ENCODE assay signal across 1 cellular context in the genomic region with DNA sequence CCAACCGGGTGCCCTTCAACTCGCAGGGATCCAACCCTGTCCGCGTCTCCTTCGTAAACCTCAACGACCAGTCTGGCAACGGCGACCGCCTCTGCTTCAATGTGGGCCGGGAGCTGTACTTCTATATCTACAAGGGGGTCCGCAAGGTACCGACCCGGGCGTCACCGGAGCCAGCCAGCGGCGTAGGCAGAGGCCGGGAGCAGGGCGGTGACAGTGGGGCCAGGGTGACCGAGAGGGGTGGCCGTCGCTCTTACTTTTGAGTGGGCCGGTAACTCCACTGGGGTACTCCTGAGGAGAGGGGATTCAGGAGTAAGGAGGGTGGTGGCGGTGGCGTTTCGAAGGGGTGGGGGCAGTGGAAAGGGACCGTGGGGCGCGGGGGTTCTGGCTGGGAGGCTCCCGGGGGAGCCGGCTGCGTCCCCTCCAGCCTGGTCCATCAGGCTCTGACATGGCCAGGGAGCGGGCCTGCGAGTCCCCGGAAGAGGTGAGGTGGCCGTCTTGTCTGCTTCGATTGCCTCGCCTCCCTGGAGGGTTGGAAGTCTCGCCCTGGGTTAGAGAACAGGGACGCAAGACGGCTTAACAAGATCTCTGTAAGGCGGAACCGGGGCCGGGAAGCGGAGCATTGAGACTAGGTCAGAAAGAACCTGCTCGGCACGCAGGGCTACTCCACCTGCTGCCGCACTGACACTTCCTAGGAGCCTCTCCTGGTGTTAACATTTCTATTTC.
A peak's percentile ranks its signal among the peaks of the same experiment; 100 is the strongest.
TF ChIP-seq lines count a peak whose summit lies in the region.

No MANE protein-coding gene starts in this region.

TF ChIP-seq in HepG2, 621 proteins besides CTCF, POLR2A, EP300 and RAD21 (continued from another document and continues in another):
- TF ChIP-seq, protein P1, sequence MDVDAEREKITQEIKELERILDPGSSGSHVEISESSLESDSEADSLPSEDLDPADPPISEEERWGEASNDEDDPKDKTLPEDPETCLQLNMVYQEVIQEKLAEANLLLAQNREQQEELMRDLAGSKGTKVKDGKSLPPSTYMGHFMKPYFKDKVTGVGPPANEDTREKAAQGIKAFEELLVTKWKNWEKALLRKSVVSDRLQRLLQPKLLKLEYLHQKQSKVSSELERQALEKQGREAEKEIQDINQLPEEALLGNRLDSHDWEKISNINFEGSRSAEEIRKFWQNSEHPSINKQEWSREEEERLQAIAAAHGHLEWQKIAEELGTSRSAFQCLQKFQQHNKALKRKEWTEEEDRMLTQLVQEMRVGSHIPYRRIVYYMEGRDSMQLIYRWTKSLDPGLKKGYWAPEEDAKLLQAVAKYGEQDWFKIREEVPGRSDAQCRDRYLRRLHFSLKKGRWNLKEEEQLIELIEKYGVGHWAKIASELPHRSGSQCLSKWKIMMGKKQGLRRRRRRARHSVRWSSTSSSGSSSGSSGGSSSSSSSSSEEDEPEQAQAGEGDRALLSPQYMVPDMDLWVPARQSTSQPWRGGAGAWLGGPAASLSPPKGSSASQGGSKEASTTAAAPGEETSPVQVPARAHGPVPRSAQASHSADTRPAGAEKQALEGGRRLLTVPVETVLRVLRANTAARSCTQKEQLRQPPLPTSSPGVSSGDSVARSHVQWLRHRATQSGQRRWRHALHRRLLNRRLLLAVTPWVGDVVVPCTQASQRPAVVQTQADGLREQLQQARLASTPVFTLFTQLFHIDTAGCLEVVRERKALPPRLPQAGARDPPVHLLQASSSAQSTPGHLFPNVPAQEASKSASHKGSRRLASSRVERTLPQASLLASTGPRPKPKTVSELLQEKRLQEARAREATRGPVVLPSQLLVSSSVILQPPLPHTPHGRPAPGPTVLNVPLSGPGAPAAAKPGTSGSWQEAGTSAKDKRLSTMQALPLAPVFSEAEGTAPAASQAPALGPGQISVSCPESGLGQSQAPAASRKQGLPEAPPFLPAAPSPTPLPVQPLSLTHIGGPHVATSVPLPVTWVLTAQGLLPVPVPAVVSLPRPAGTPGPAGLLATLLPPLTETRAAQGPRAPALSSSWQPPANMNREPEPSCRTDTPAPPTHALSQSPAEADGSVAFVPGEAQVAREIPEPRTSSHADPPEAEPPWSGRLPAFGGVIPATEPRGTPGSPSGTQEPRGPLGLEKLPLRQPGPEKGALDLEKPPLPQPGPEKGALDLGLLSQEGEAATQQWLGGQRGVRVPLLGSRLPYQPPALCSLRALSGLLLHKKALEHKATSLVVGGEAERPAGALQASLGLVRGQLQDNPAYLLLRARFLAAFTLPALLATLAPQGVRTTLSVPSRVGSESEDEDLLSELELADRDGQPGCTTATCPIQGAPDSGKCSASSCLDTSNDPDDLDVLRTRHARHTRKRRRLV (CRISPR knock-in tag; IDR thresholded peaks at IDR 0.05) = peak; percentile 73; the same call in 1 of the 2 replicates
- no peak for TF ChIP-seq ATF1 (CRISPR knock-in tag; IDR thresholded peaks at IDR 0.05)
- TF ChIP-seq RAD51 (IDR thresholded peaks at IDR 0.05; ENCODE audit: borderline replicate concordance) = no peak
- no peak for TF ChIP-seq FOXA3 (CRISPR knock-in tag; IDR thresholded peaks at IDR 0.05)
- TF ChIP-seq BORCS8-MEF2B (CRISPR knock-in tag; IDR thresholded peaks at IDR 0.05) = peak; percentile 77
- TF ChIP-seq ETV6 (CRISPR knock-in tag; conservative IDR thresholded peaks at IDR 0.05) = no peak
- TF ChIP-seq MEIS2 (CRISPR knock-in tag; IDR thresholded peaks at IDR 0.05) = no peak; the same call in 1 of the 2 replicates
- no peak for TF ChIP-seq THYN1 (CRISPR knock-in tag; IDR thresholded peaks at IDR 0.05; ENCODE audit: borderline replicate concordance, low read depth)
- TF ChIP-seq, protein P2, sequence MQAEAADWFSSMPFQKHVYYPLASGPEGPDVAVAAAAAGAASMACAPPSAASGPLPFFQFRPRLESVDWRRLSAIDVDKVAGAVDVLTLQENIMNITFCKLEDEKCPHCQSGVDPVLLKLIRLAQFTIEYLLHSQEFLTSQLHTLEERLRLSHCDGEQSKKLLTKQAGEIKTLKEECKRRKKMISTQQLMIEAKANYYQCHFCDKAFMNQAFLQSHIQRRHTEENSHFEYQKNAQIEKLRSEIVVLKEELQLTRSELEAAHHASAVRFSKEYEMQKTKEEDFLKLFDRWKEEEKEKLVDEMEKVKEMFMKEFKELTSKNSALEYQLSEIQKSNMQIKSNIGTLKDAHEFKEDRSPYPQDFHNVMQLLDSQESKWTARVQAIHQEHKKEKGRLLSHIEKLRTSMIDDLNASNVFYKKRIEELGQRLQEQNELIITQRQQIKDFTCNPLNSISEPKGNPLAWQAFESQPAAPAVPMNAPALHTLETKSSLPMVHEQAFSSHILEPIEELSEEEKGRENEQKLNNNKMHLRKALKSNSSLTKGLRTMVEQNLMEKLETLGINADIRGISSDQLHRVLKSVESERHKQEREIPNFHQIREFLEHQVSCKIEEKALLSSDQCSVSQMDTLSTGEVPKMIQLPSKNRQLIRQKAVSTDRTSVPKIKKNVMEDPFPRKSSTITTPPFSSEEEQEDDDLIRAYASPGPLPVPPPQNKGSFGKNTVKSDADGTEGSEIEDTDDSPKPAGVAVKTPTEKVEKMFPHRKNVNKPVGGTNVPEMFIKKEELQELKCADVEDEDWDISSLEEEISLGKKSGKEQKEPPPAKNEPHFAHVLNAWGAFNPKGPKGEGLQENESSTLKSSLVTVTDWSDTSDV (CRISPR knock-in tag; IDR thresholded peaks at IDR 0.05) = no peak
- TF ChIP-seq ZSCAN12 (CRISPR knock-in tag; IDR thresholded peaks at IDR 0.05) = 0 out of 2 replicates have a peak, but pooled peaks have one; percentile 57
- no peak for TF ChIP-seq SATB2 (CRISPR knock-in tag; IDR thresholded peaks at IDR 0.05)
- no peak for TF ChIP-seq HNF4A (CRISPR knock-in tag; IDR thresholded peaks at IDR 0.05)
- TF ChIP-seq ZNF549 (CRISPR knock-in tag; IDR thresholded peaks at IDR 0.05) = no peak
- no peak for TF ChIP-seq STAT5B (CRISPR knock-in tag; IDR thresholded peaks at IDR 0.05)
- no peak for TF ChIP-seq DNMT1 (CRISPR knock-in tag; IDR thresholded peaks at IDR 0.05)
- TF ChIP-seq HOXA7 (CRISPR knock-in tag; IDR thresholded peaks at IDR 0.05) = no peak
- TF ChIP-seq U2AF2 (IDR thresholded peaks at IDR 0.05; ENCODE audit: low read depth, low read length) = no peak
- no peak for TF ChIP-seq ZNF430 (CRISPR knock-in tag; IDR thresholded peaks at IDR 0.05)
- no peak for TF ChIP-seq EEA1 (CRISPR knock-in tag; IDR thresholded peaks at IDR 0.05; ENCODE audit: borderline replicate concordance)
- TF ChIP-seq GATAD2A (CRISPR knock-in tag; IDR thresholded peaks at IDR 0.05) = no peak
- TF ChIP-seq, protein P3, sequence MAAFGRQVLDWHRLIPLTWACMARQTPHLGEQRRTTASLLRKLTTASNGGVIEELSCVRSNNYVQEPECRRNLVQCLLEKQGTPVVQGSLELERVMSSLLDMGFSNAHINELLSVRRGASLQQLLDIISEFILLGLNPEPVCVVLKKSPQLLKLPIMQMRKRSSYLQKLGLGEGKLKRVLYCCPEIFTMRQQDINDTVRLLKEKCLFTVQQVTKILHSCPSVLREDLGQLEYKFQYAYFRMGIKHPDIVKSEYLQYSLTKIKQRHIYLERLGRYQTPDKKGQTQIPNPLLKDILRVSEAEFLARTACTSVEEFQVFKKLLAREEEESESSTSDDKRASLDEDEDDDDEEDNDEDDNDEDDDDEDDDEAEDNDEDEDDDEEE (CRISPR knock-in tag; IDR thresholded peaks at IDR 0.05) = peak; percentile 52; the same call in 1 of the 2 replicates
- no peak for TF ChIP-seq FOSL1 (CRISPR knock-in tag; IDR thresholded peaks at IDR 0.05; ENCODE audit: borderline replicate concordance)
- 0 out of 2 replicates have a peak, but pooled peaks have one; percentile 64 for TF ChIP-seq ZNF850 (CRISPR knock-in tag; conservative IDR thresholded peaks at IDR 0.05)
- no peak for TF ChIP-seq GTF3A (CRISPR knock-in tag; conservative IDR thresholded peaks at IDR 0.05)
- no peak for TF ChIP-seq NR3C1 (CRISPR knock-in tag; IDR thresholded peaks at IDR 0.05)
- TF ChIP-seq NONO (IDR thresholded peaks at IDR 0.05) = no peak
- TF ChIP-seq NONO (CRISPR knock-in tag; conservative IDR thresholded peaks at IDR 0.05) = peak; percentile 16; the same call in 1 of the 2 replicates
- TF ChIP-seq, protein P4, sequence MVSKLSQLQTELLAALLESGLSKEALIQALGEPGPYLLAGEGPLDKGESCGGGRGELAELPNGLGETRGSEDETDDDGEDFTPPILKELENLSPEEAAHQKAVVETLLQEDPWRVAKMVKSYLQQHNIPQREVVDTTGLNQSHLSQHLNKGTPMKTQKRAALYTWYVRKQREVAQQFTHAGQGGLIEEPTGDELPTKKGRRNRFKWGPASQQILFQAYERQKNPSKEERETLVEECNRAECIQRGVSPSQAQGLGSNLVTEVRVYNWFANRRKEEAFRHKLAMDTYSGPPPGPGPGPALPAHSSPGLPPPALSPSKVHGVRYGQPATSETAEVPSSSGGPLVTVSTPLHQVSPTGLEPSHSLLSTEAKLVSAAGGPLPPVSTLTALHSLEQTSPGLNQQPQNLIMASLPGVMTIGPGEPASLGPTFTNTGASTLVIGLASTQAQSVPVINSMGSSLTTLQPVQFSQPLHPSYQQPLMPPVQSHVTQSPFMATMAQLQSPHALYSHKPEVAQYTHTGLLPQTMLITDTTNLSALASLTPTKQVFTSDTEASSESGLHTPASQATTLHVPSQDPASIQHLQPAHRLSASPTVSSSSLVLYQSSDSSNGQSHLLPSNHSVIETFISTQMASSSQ (IDR thresholded peaks at IDR 0.05; ENCODE audit: low read depth) = no peak
- TF ChIP-seq, protein P4 (CRISPR knock-in tag; IDR thresholded peaks at IDR 0.05; ENCODE audit: borderline replicate concordance) = no peak
- peak; percentile 38; the same call in 1 of the 2 replicates for TF ChIP-seq SALL1 (CRISPR knock-in tag; IDR thresholded peaks at IDR 0.05)
- no peak for TF ChIP-seq ZNF143 (CRISPR knock-in tag; IDR thresholded peaks at IDR 0.05)
- TF ChIP-seq FOXA1 (IDR thresholded peaks at IDR 0.05) = no peak
- no peak for TF ChIP-seq FOXA1 (CRISPR knock-in tag; IDR thresholded peaks at IDR 0.05)
- no peak for TF ChIP-seq MAFG (CRISPR knock-in tag; IDR thresholded peaks at IDR 0.05)
- TF ChIP-seq MTF1 (CRISPR knock-in tag; IDR thresholded peaks at IDR 0.05) = no peak
- no peak for TF ChIP-seq SP2 (CRISPR knock-in tag; IDR thresholded peaks at IDR 0.05)
- TF ChIP-seq ZNF253 (CRISPR knock-in tag; IDR thresholded peaks at IDR 0.05; ENCODE audit: borderline replicate concordance) = no peak
- TF ChIP-seq ZNF737 (CRISPR knock-in tag; IDR thresholded peaks at IDR 0.05; ENCODE audit: borderline replicate concordance) = peak; percentile 67; the same call in 1 of the 2 replicates
- TF ChIP-seq PHF20 (CRISPR knock-in tag; IDR thresholded peaks at IDR 0.05) = no peak
- no peak for TF ChIP-seq NFYC (CRISPR knock-in tag; IDR thresholded peaks at IDR 0.05)
- no peak for TF ChIP-seq PTBP1 (IDR thresholded peaks at IDR 0.05; ENCODE audit: low read depth, low read length, poor library complexity, severe bottlenecking)
- no peak for TF ChIP-seq SRSF9 (IDR thresholded peaks at IDR 0.05; ENCODE audit: borderline replicate concordance, insufficient read depth, low read depth, low read length, poor library complexity, severe bottlenecking)
- TF ChIP-seq, protein P5, sequence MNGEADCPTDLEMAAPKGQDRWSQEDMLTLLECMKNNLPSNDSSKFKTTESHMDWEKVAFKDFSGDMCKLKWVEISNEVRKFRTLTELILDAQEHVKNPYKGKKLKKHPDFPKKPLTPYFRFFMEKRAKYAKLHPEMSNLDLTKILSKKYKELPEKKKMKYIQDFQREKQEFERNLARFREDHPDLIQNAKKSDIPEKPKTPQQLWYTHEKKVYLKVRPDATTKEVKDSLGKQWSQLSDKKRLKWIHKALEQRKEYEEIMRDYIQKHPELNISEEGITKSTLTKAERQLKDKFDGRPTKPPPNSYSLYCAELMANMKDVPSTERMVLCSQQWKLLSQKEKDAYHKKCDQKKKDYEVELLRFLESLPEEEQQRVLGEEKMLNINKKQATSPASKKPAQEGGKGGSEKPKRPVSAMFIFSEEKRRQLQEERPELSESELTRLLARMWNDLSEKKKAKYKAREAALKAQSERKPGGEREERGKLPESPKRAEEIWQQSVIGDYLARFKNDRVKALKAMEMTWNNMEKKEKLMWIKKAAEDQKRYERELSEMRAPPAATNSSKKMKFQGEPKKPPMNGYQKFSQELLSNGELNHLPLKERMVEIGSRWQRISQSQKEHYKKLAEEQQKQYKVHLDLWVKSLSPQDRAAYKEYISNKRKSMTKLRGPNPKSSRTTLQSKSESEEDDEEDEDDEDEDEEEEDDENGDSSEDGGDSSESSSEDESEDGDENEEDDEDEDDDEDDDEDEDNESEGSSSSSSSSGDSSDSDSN (CRISPR knock-in tag; IDR thresholded peaks at IDR 0.05) = peak; percentile 33; the same call in 1 of the 2 replicates
- TF ChIP-seq MAFK (conservative IDR thresholded peaks at IDR 0.05 in 1 of 2, IDR thresholded peaks at IDR 0.05 in 1 of 2; ENCODE audit: low read length in 2 of 2) = no peak
- TF ChIP-seq ERF (CRISPR knock-in tag; IDR thresholded peaks at IDR 0.05) = no peak
- no peak for TF ChIP-seq RBFOX2 (IDR thresholded peaks at IDR 0.05; ENCODE audit: low read depth, low read length)
- TF ChIP-seq, protein P6, sequence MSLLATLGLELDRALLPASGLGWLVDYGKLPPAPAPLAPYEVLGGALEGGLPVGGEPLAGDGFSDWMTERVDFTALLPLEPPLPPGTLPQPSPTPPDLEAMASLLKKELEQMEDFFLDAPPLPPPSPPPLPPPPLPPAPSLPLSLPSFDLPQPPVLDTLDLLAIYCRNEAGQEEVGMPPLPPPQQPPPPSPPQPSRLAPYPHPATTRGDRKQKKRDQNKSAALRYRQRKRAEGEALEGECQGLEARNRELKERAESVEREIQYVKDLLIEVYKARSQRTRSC (CRISPR knock-in tag; IDR thresholded peaks at IDR 0.05; ENCODE audit: low read depth) = no peak
- TF ChIP-seq FLYWCH1 (CRISPR knock-in tag; IDR thresholded peaks at IDR 0.05) = no peak
- no peak for TF ChIP-seq POLR2AphosphoS5 (IDR thresholded peaks at IDR 0.05; ENCODE audit: low read depth, low read length)
- TF ChIP-seq, protein P7, sequence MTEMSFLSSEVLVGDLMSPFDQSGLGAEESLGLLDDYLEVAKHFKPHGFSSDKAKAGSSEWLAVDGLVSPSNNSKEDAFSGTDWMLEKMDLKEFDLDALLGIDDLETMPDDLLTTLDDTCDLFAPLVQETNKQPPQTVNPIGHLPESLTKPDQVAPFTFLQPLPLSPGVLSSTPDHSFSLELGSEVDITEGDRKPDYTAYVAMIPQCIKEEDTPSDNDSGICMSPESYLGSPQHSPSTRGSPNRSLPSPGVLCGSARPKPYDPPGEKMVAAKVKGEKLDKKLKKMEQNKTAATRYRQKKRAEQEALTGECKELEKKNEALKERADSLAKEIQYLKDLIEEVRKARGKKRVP (CRISPR knock-in tag; IDR thresholded peaks at IDR 0.05) = no peak
